Comparison of ENCODE assay signal across 19 cellular contexts in the genomic region with DNA sequence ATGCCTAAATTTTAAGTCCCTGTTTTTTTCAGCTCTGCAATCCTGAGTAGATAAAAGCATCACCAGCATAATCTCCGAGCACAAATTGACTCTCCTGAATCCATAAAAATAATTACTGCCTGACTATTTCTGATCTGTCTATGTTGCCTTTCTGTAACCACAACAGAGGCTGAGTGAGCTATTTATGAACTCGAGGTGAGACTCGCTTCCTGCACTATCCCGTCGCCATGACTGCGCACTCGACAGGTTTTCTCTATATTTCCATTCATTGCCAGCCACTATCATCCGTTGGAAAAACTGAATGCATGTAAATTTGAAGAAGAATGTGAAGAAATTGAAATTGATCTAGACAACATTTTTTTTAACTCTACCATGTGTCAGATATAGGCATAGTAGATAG.
"Had no signal": no experiment of that assay in that cellular context is flagged by ENCODE, and none has a peak within 500 bp of the region (broad histone marks: within the 10 kb centered on the region; RNA-seq: fewer than 3 reads in every experiment).

No MANE protein-coding gene starts in this region.

- ATAC-seq: activated CD8-positive, alpha-beta memory T cell treated with anti-CD3 and anti-CD28 coated beads, Interleukin-2, amount 10 ng/mL, durations not matched to agents 7 days and 5 days; activated T-helper 17 cell treated with anti-CD3 and anti-CD28 coated beads, Interleukin-2, amount 50 U/mL, for 72 hours; left colon; natural killer cell; stimulated activated naive B cell treated with anti-CD40 and anti-IgM and Interleukin-4, amounts not matched to agents 10 μg/mL and 1 μg/mL and 100 μg/mL, for 72 hours had no signal

- H3K4me1 ChIP-seq: upper lobe of left lung had no signal

- H3K9me3 ChIP-seq: thoracic aorta, upper lobe of left lung had no signal

- H3K36me3 ChIP-seq: cardiac muscle cell, thoracic aorta, upper lobe of left lung had no signal

- H3K27ac ChIP-seq: cardiac muscle cell, dorsolateral prefrontal cortex, hepatocyte, thoracic aorta, upper lobe of left lung had no signal

- DNase-seq: activated CD4-positive, alpha-beta memory T cell treated with anti-CD3 and anti-CD28 coated beads, Interleukin-2, amount 10 ng/mL, durations not matched to agents 7 days and 5 days; activated CD4-positive, alpha-beta T cell treated with anti-CD3 and anti-CD28 coated beads for 48 hours; activated CD4-positive, CD25-positive, alpha-beta regulatory T cell; activated CD8-positive, alpha-beta memory T cell treated with anti-CD3 and anti-CD28 coated beads, Interleukin-2, amount 10 ng/mL, durations not matched to agents 7 days and 5 days; activated naive CD4-positive, alpha-beta T cell; activated naive CD8-positive, alpha-beta T cell treated with anti-CD3 and anti-CD28 coated beads for 36 hours; amniotic stem cell; dorsolateral prefrontal cortex; foreskin fibroblast; left colon; natural killer cell; stimulated activated naive B cell treated with anti-CD40 and anti-IgM and Interleukin-4, amounts not matched to agents 10 μg/mL and 1 μg/mL and 100 μg/mL, for 72 hours; T-helper 2 cell; upper lobe of left lung had no signal

- H3K4me3 ChIP-seq: cardiac muscle cell, hepatocyte, lung, thoracic aorta, upper lobe of left lung had no signal

- H3K27me3 ChIP-seq: cardiac muscle cell, dorsolateral prefrontal cortex, hepatocyte, upper lobe of left lung had no signal
